Comparison of ENCODE assay signal across 36 cellular contexts in the genomic region with DNA sequence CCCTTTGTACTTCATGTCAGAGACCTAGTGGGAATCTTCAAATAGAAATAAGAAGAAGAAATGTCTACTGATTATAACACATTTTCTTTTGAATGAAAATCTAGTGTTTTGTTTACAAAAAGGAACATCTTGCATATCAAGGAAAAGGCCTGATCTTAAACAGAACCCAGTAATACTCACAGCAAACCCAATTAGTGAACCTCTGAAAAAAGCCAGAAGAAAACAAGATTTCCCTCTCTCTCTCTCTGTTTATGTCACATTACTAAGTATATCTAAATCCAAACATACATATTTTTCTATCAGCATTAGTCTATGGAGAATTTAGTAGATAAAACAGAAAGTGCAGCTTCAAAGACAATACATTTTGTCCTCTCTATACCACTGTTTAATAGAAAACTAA.
"Had no signal": no experiment of that assay in that cellular context is flagged by ENCODE, and none has a peak within 500 bp of the region (broad histone marks: within the 10 kb centered on the region; RNA-seq: fewer than 3 reads in every experiment).

No MANE protein-coding gene starts in this region.

- H3K36me3 ChIP-seq: MG63 had no signal

- H3K4me3 ChIP-seq: MG63 had no signal

- H3K9ac ChIP-seq: KMS-11 had no signal

- DNase-seq: Karpas-422, Kasumi-1, KG1, MG63, MM.1S, MV-4-11, NCI-H1048, NCI-H1092, NCI-H1092 treated with DMSO at 0.1 percent for 48 hours, NCI-H1105, NCI-H1105 treated with DMSO at 0.1 percent for 48 hours, NCI-H1417, NCI-H1417 treated with DMSO at 0.1 percent for 48 hours, NCI-H1436, NCI-H1436 treated with DMSO at 0.1 percent for 48 hours, NCI-H146, NCI-H1694, NCI-H1694 treated with DMSO at 0.1 percent for 48 hours, NCI-H187, NCI-H187 treated with DMSO at 0.1 percent for 48 hours, NCI-H1930, NCI-H2029, NCI-H2029 treated with DMSO at 0.1 percent for 48 hours, NCI-H2081, NCI-H2081 treated with DMSO at 0.1 percent for 48 hours, NCI-H2107, NCI-H2171, NCI-H2171 treated with DMSO at 0.1 percent for 48 hours, NCI-H2227 treated with DMSO at 0.1 percent for 48 hours, NCI-H226, NCI-H345, NCI-H446, NCI-H446 treated with DMSO at 0.1 percent for 48 hours, NCI-H510A, NCI-H510A treated with DMSO at 0.1 percent for 48 hours had no signal

- H3K4me2 ChIP-seq: KMS-11 had no signal

- H3K27ac ChIP-seq: KMS-11 had no signal

- H3K27me3 ChIP-seq: MG63 had no signal

- H3K9me3 ChIP-seq: MG63 had no signal
